In the genomic region with DNA sequence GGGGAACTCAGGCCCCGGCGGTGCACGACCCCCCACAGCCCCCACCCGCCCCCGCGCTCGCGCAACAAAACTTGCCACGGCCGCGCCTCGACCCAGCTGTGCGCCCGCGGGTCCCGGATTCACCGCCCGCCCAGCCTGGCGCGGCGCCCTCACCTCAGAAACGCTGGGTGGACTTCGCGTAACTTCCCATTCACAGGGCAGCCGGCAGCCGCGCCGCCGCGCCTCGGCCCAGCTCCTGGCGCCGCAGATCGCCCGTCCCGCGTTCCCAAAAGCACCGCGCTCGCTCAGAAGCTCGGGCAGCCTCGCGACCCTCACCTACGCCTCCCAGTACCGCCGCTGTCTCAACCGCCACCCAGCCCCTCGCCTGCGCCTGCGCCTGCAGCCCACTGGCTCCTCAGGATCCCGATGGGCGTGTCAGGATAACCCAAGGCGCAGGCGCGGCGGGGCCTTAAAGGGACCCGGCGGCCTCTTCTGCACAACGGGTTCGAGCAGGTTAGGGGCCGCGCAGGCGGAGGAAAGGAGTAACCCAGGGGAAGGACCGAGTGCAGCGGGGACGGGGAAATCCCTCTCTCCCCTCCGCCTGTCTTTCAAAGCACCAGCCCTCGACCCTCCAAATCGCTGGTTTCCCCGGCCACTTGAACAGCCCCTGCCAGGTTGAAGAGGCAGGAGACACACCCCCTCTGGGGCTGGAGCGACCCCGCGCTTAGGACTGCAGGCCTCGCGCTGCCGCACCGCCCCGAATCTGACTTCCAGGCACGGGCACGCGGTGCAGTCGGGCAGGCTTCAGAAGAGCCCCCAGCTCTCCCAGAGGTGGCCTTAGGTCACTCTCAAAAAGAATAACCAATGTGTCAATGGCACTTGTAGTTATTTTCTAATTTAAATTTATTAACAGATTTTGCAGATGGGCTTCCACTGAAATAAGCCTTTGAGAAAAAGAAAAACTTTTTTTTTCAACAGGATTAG, we compare ENCODE assay signal across 8 cellular contexts. TPM values are rescaled to one million over a fixed set of nuclear protein-coding genes. Genes with fewer than 3 reads are reported as not detected.
DNase-seq lines count a peak whose midpoint lies in the region; ATAC-seq and TF ChIP-seq lines count a peak whose summit lies in the region.

A gene (minus strand): TSS at position 380 of the 963 bp plus-strand sequence.

- no peak within 1 kb of the TSS for H3K4me3 Mint-ChIP-seq in activated CD8-positive, alpha-beta memory T cell treated with anti-CD3 and anti-CD28 coated beads, Interleukin-2, amount 10 ng/mL, durations not matched to agents 7 days and 5 days
- H3K4me3 Mint-ChIP-seq in endodermal cell: no peak within 1 kb of the TSS

- H3K27me3 ChIP-seq in endodermal cell (ENCODE audit: control insufficient read depth, insufficient read depth, low read length, poor library complexity, severe bottlenecking): peaks cover 31% of the 10 kb centered on the region
- H3K27me3 ChIP-seq in mesenchymal stem cell (ENCODE audit: control insufficient read depth in 1 of 2, insufficient read depth in 1 of 2, low read length in 2 of 2): no peaks in the 10 kb centered on the region

- H3K4me1 ChIP-seq in endodermal cell (ENCODE audit: control insufficient read depth, insufficient read depth, low read length) (no peaks in the 10 kb centered on the region), mesenchymal stem cell (ENCODE audit: control insufficient read depth, insufficient read depth, low read depth, low read length) (peaks cover 9% of the 10 kb centered on the region)

- peak within 1 kb of the TSS; percentile 63 to 97 for H2BK12ac ChIP-seq in mesenchymal stem cell (ENCODE audit: low read length in 2 of 2)

- H3K27ac ChIP-seq in endodermal cell (ENCODE audit: low read depth, low read length) (no peak within 1 kb of the TSS), mesenchymal stem cell (ENCODE audit: low read length, poor library complexity, severe bottlenecking) (no peak within 1 kb of the TSS)

- peak within 1 kb of the TSS; percentile 93 for H2BK120ac ChIP-seq in mesenchymal stem cell (ENCODE audit: low read depth, low read length)

- no peak within 1 kb of the TSS for H2BK5ac ChIP-seq in mesenchymal stem cell (ENCODE audit: low read depth, low read length, poor library complexity, severe bottlenecking)

- H3K36me3 Mint-ChIP-seq in activated CD8-positive, alpha-beta memory T cell treated with anti-CD3 and anti-CD28 coated beads, Interleukin-2, amount 10 ng/mL, durations not matched to agents 7 days and 5 days: no peaks in the 10 kb centered on the region
- no peaks in the 10 kb centered on the region for H3K36me3 Mint-ChIP-seq in endodermal cell (ENCODE audit: low read depth)

- H2BK15ac ChIP-seq in mesenchymal stem cell (ENCODE audit: low read depth, poor library complexity, severe bottlenecking): peak within 1 kb of the TSS; percentile 100

- CTCF ChIA-PET in activated CD8-positive, alpha-beta memory T cell treated with anti-CD3 and anti-CD28 coated beads, Interleukin-2, amount 10 ng/mL, durations not matched to agents 7 days and 5 days (lab: Charles Lee): interaction anchor here (0.7 to 5.4 kb wide), 6 partner anchors 8 to 290 kb away, joined by 3 to 20 read pairs (median 6); no protein-coding TSS in a partner anchor

- H4K91ac ChIP-seq in mesenchymal stem cell (ENCODE audit: low read length): peak within 1 kb of the TSS; percentile 85

- 1% methylated on average over 72 to 82 of the region's 82 CpGs for WGBS in endodermal cell (ENCODE audit: insufficient coverage in 1 of 2, insufficient read length in 1 of 2), 2 experiments
- under 1% methylated on average over 82 of the region's 82 CpGs for WGBS in mesenchymal stem cell

- H3K36me3 ChIP-seq in endodermal cell (ENCODE audit: control insufficient read depth, insufficient read depth, low read length) (peaks cover 6% of the 10 kb centered on the region), mesenchymal stem cell (ENCODE audit: control insufficient read depth in 1 of 2, insufficient read depth in 2 of 2, low read depth in 1 of 2, low read length in 2 of 2) (peaks cover 7 to 12% of the 10 kb centered on the region in 2 experiments)

- H2AK5ac ChIP-seq in mesenchymal stem cell (ENCODE audit: low read length, severe bottlenecking): peak within 1 kb of the TSS; percentile 1

- peak within 1 kb of the TSS; percentile 100 for H2AFZ ChIP-seq in mesenchymal stem cell (ENCODE audit: low read depth, low read length)

- TF ChIP-seq CTCF in endodermal cell (conservative IDR thresholded peaks at IDR 0.05): peak; percentile 8

- peak within 1 kb of the TSS in 1 of 2 experiments; percentile 100 for H3K14ac ChIP-seq in mesenchymal stem cell (ENCODE audit: low read length in 2 of 2)

- no peaks in the 10 kb centered on the region for H3K9me3 Mint-ChIP-seq in activated CD8-positive, alpha-beta memory T cell treated with anti-CD3 and anti-CD28 coated beads, Interleukin-2, amount 10 ng/mL, durations not matched to agents 7 days and 5 days (ENCODE audit: low read depth)
- H3K9me3 Mint-ChIP-seq in endodermal cell: no peaks in the 10 kb centered on the region

- no peak within 1 kb of the TSS for H3K27ac Mint-ChIP-seq in activated CD8-positive, alpha-beta memory T cell treated with anti-CD3 and anti-CD28 coated beads, Interleukin-2, amount 10 ng/mL, durations not matched to agents 7 days and 5 days
- no peak within 1 kb of the TSS for H3K27ac Mint-ChIP-seq in endodermal cell

- H3K4me2 ChIP-seq in mesenchymal stem cell (ENCODE audit: low read length, poor library complexity, severe bottlenecking): peak within 1 kb of the TSS; percentile 97

- peaks cover 22% of the 10 kb centered on the region for H3K79me1 ChIP-seq in mesenchymal stem cell (replicated peaks; ENCODE audit: low read length, poor library complexity, severe bottlenecking)

- peak within 1 kb of the TSS; percentile 51 to 97 for H3K4ac ChIP-seq in mesenchymal stem cell (ENCODE audit: low read depth in 1 of 2, low read length in 2 of 2)

- peak within 1 kb of the TSS; percentile 81 for H3K4me3 ChIP-seq in endodermal cell (ENCODE audit: low read length)
- H3K4me3 ChIP-seq in mesenchymal stem cell (ENCODE audit: insufficient read depth in 1 of 2, low read depth in 1 of 2, low read length in 2 of 2): peak within 1 kb of the TSS; percentile 89 to 96

- peak; percentile 84 for ATAC-seq in GM21381 (IDR thresholded peaks at IDR 0.05; ENCODE audit: unreplicated experiment)
- peak; percentile 96 for ATAC-seq in activated CD8-positive, alpha-beta memory T cell treated with anti-CD3 and anti-CD28 coated beads, Interleukin-2, amount 10 ng/mL, durations not matched to agents 7 days and 5 days

- peak within 1 kb of the TSS; percentile 92 for H4K8ac ChIP-seq in mesenchymal stem cell (ENCODE audit: low read length)

- H3K4me1 Mint-ChIP-seq in activated CD8-positive, alpha-beta memory T cell treated with anti-CD3 and anti-CD28 coated beads, Interleukin-2, amount 10 ng/mL, durations not matched to agents 7 days and 5 days: no peaks in the 10 kb centered on the region
- no peaks in the 10 kb centered on the region for H3K4me1 Mint-ChIP-seq in endodermal cell

- peak within 1 kb of the TSS; percentile 96 to 100 for H3K18ac ChIP-seq in mesenchymal stem cell (ENCODE audit: low read depth in 1 of 2, low read length in 2 of 2)

- no peaks in the 10 kb centered on the region for H3K27me3 Mint-ChIP-seq in activated CD8-positive, alpha-beta memory T cell treated with anti-CD3 and anti-CD28 coated beads, Interleukin-2, amount 10 ng/mL, durations not matched to agents 7 days and 5 days
- H3K27me3 Mint-ChIP-seq in endodermal cell (ENCODE audit: insufficient read depth): no peaks in the 10 kb centered on the region

- H3K9ac ChIP-seq in endodermal cell (ENCODE audit: extremely low read depth, low read length, poor library complexity, severe bottlenecking) (peak within 1 kb of the TSS; percentile 33), mesenchymal stem cell (ENCODE audit: low read length) (peak within 1 kb of the TSS; percentile 84)

- no peaks in the 10 kb centered on the region for H3K9me3 ChIP-seq in endodermal cell (ENCODE audit: control insufficient read depth, low read length)
- H3K9me3 ChIP-seq in mesenchymal stem cell (ENCODE audit: control insufficient read depth, low read length): no peaks in the 10 kb centered on the region

- DNase-seq in CMK (ENCODE audit: low read depth) (peak; percentile 99), HT-29 (ENCODE audit: low spot score) (peak; percentile 95), NOMO-1 (lab: John Stamatoyannopoulos, UW; ENCODE audit: unreplicated experiment in 2 of 2) (peak; percentile 97 to 98), endodermal cell (peak; percentile 100), mesenchymal stem cell (peak; percentile 97)
- DNase-seq in activated CD8-positive, alpha-beta memory T cell treated with anti-CD3 and anti-CD28 coated beads, Interleukin-2, amount 10 ng/mL, durations not matched to agents 7 days and 5 days: peak; percentile 89
- DNase-seq in stimulated activated CD8-positive, alpha-beta memory T cell treated with anti-CD3 and anti-CD28 coated beads, Interleukin-12 subunit alpha, Interleukin-12 subunit beta, amount 100 ng/mL, for 1 hour (ENCODE audit: low read depth): peak; percentile 90

- peak within 1 kb of the TSS in 1 of 2 experiments; percentile 97 for H3K23ac ChIP-seq in mesenchymal stem cell (ENCODE audit: low read length in 2 of 2)

RNA-seq across cellular contexts. Expression of the gene that starts here (rescaled TPM):
- 5.1 and 6.2 TPM in 2 replicates for total RNA-seq in HT-29 (2014; rRNA removed; shearing (Covaris generic))
- total RNA-seq in activated CD8-positive, alpha-beta memory T cell treated with anti-CD3 and anti-CD28 coated beads, Interleukin-2, amount 10 ng/mL, durations not matched to agents 7 days and 5 days: 1 to 10 TPM; 2.8 to 3.1 TPM
- total RNA-seq in endodermal cell: 10 to 100 TPM; 39.2 to 42.5 TPM
- polyA plus RNA-seq in endodermal cell (2013, experiment 1 of 2): 37.2 TPM
- polyA plus RNA-seq in endodermal cell (2013, experiment 2 of 2): 29.5 TPM
- 17.1 TPM for polyA plus RNA-seq in mesenchymal stem cell (2013, experiment 1 of 2)
- polyA plus RNA-seq in mesenchymal stem cell (2013, experiment 2 of 2): 15.7 TPM
